ENCODE assay signal across 17 cellular contexts in the genomic region with DNA sequence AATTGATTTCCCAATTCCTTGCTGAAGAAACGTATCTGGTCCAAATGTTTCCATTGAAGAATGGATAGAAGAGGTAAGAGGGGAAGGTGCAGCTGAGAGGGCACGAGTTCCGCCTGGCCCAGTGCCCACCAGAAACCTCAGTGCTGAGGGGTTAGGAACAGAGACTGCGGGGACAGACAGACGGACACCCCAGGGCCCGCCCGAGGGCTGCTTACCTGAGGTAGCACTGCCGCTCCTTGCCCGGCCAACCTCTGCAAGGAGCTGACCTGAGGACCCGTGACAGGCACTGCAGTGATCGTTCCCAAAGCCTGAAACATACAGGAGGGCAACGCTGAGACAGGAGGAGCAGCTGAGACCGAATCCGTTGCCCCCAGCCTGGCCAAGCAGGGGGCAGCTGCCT.
"Had no signal": no experiment of that assay in that cellular context is flagged by ENCODE, and none has a peak within 500 bp of the region (broad histone marks: within the 10 kb centered on the region; RNA-seq: fewer than 3 reads in every experiment).

No MANE protein-coding gene starts in this region.

- H3K27ac ChIP-seq: colonic mucosa, gastroesophageal sphincter, heart left ventricle, testis, upper lobe of left lung had no signal

- H3K27me3 ChIP-seq: colonic mucosa, gastroesophageal sphincter, heart left ventricle, testis, upper lobe of left lung had no signal

- DNase-seq: activated CD4-positive, alpha-beta T cell treated with anti-CD3 and anti-CD28 coated beads for 36 hours; activated CD4-positive, alpha-beta T cell treated with anti-CD3 and anti-CD28 coated beads, Interleukin-2, amount 50 U/mL, for 48 hours; activated gamma-delta T cell treated with Interleukin-2 at 50 U/mL for 16 hours; amygdala; central memory CD4-positive, alpha-beta T cell; colonic mucosa; nephron progenitor cell; occipital lobe; small intestine; stimulated activated CD4-positive, alpha-beta T cell treated with anti-CD3 and anti-CD28 coated beads, Interleukin-4, amount 100 ng/mL, for 1 hour; T-helper 17 cell; testis had no signal

- H3K4me3 ChIP-seq: colonic mucosa, gastroesophageal sphincter, heart left ventricle, testis, upper lobe of left lung had no signal

- H3K4me1 ChIP-seq: colonic mucosa, gastroesophageal sphincter, heart left ventricle, testis, upper lobe of left lung had no signal

- ATAC-seq: activated CD4-positive, alpha-beta T cell treated with anti-CD3 and anti-CD28 coated beads for 36 hours; esophagus mucosa; gastroesophageal sphincter; heart left ventricle; stimulated activated effector memory CD8-positive, alpha-beta T cell treated with anti-CD3 and anti-CD28 coated beads, Interleukin-12 subunit alpha, Interleukin-12 subunit beta, amount 100 ng/mL, for 72 hours; T-helper 17 cell had no signal

- H3K9me3 ChIP-seq: colonic mucosa, testis, upper lobe of left lung had no signal

- H3K36me3 ChIP-seq: colonic mucosa, gastroesophageal sphincter, heart left ventricle, upper lobe of left lung had no signal
